4 cellular contexts compared by ENCODE assay signal in the genomic region with DNA sequence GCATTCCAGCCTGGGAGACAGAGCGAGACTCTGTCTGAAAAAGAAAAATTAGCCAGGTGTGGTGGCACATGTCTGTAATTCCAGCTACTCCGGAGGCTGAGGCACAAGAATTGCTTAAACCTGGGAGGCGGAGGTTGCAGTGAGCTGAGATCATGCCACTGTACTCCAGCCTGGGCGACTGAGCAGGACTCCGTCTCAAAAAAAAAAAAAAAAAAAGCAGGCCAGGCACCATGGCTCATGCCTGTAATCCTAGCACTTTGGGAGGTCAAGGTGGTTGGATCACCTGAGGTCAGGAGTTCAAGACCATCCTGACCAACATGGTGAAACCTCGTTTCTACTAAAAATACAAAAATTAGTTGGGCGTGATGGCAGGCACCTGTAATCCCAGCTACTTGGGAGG. TPM values are rescaled to one million over a fixed set of nuclear protein-coding genes. Genes with fewer than 3 reads are reported as not detected.
"Had no signal": no experiment of that assay in that cellular context is flagged by ENCODE, and none has a peak within 500 bp of the region (broad histone marks: within the 10 kb centered on the region; RNA-seq: fewer than 3 reads in every experiment).

No MANE protein-coding gene starts in this region.

RNA-seq across cellular contexts. Expression of a gene that starts 8.0 kb away (rescaled TPM):
- total RNA-seq: LHCN-M2, M059J, MCF 10A, NCI-H460 had no signal

RNA-seq across cellular contexts. Expression of a gene that starts 27.0 kb away (rescaled TPM):
- total RNA-seq: LHCN-M2, M059J, MCF 10A, NCI-H460 had no signal
